1 cellular context compared by ENCODE assay signal in the genomic region with DNA sequence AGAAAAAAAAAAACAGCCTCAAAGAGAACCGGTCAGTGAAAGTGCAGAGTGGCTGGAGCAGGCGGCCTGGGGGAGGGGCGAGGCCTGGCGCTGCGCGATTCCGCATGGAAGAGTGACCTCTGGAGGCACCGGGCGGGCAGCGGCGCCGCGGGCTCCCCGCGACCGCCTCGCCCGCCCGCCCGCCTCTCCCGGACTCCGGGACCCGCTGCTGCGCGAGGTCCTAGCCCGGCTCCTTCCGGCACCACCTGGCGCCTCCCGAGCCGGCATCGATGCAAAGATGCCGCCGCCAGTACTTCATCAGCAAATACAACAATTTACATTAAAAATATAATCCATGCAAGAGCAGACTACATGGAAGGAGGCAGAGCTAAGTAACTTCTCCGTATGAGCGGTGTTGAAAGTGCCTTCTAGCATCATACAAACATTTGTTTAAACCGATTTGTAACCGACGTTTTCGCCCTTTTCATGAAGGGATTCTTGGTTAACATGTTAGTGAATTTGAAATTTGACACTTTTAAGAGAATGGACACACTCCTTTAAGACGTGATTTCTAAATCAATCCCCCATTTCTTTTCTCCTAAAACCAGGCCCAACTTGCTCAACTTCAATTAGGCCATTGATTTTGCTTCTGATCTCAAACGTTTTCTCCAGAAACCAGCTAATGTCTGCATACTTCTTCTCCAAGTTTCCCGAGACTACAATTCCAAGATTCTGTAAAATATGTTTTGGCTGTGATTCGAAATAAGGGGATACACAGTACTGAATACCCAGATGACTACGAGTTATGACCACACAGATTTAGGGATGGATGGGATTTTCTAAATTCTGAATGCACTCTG.
TF ChIP-seq lines count a peak whose summit lies in the region.

No MANE protein-coding gene starts in this region.

TF ChIP-seq in HEK293, 187 proteins besides CTCF, POLR2A, EP300 and RAD21 (continued from another document):
- TF ChIP-seq, protein P1, sequence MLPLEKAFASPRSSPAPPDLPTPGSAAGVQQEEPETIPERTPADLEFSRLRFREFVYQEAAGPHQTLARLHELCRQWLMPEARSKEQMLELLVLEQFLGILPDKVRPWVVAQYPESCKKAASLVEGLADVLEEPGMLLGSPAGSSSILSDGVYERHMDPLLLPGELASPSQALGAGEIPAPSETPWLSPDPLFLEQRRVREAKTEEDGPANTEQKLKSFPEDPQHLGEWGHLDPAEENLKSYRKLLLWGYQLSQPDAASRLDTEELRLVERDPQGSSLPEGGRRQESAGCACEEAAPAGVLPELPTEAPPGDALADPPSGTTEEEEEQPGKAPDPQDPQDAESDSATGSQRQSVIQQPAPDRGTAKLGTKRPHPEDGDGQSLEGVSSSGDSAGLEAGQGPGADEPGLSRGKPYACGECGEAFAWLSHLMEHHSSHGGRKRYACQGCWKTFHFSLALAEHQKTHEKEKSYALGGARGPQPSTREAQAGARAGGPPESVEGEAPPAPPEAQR (tag by site-specific recombination; IDR thresholded peaks at IDR 0.05): no peak
- TF ChIP-seq PRDM1 (tag by site-specific recombination; IDR thresholded peaks at IDR 0.05) (peak; percentile 54), ZNF155 (tag by site-specific recombination; IDR thresholded peaks at IDR 0.05) (no peak), IKZF3 (tag by site-specific recombination; IDR thresholded peaks at IDR 0.05) (peak; percentile 72), ZNF2 (tag by site-specific recombination; IDR thresholded peaks at IDR 0.05) (no peak), ZNF777 (tag by site-specific recombination; IDR thresholded peaks at IDR 0.05; ENCODE audit: borderline replicate concordance) (no peak), ZNF341 (tag by site-specific recombination; IDR thresholded peaks at IDR 0.05; ENCODE audit: low read depth) (no peak), ZBTB8A (tag by site-specific recombination; IDR thresholded peaks at IDR 0.05) (peak; percentile 50), MYNN (tag by site-specific recombination; IDR thresholded peaks at IDR 0.05; ENCODE audit: borderline replicate concordance) (no peak)
- TF ChIP-seq, protein P2, sequence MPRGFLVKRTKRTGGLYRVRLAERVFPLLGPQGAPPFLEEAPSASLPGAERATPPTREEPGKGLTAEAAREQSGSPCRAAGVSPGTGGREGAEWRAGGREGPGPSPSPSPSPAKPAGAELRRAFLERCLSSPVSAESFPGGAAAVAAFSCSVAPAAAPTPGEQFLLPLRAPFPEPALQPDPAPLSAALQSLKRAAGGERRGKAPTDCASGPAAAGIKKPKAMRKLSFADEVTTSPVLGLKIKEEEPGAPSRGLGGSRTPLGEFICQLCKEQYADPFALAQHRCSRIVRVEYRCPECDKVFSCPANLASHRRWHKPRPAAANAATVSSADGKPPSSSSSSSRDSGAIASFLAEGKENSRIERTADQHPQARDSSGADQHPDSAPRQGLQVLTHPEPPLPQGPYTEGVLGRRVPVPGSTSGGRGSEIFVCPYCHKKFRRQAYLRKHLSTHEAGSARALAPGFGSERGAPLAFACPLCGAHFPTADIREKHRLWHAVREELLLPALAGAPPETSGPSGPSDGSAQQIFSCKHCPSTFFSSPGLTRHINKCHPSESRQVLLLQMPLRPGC (tag by site-specific recombination; IDR thresholded peaks at IDR 0.05): no peak
TF ChIP-seq in HEK293: peak in this region for 6.
